In genomic region chr1:35192853-35193664, GRCh38 we compare ENCODE assay signal across 8 cellular contexts. TPM values are rescaled to one million over a fixed set of nuclear protein-coding genes. Genes with fewer than 3 reads are reported as not detected.
DNase-seq lines count a peak whose midpoint lies in the region; ATAC-seq, FAIRE-seq and TF ChIP-seq lines count a peak whose summit lies in the region.

Gene SFPQ (minus strand): TSS chr1:35193145. CDS start chr1:35193049, 96 bp downstream.

- H3K4me3 Mint-ChIP-seq in activated naive CD8-positive, alpha-beta T cell treated with anti-CD3 and anti-CD28 coated beads, Interleukin-2, amount 50 U/mL, for 24 hours = peak within 1 kb of the TSS; percentile 89

- no peaks in the 10 kb centered on the region for H3K9me3 ChIP-seq in pancreas
- H3K9me3 ChIP-seq in tibial artery = no peaks in the 10 kb centered on the region

- H3K36me3 ChIP-seq in pancreas = peaks cover 2 to 21% (median 20%) of the 10 kb centered on the region in 3 donors
- peaks cover 32 to 34% (median 32%) of the 10 kb centered on the region in 3 donors for H3K36me3 ChIP-seq in tibial artery

- peak within 1 kb of the TSS; percentile 99 to 100 (median 100) for H3K4me3 ChIP-seq in pancreas
- H3K4me3 ChIP-seq in tibial artery = peak within 1 kb of the TSS; percentile 96 to 100

- peaks cover 38% of the 10 kb centered on the region for H3K4me1 Mint-ChIP-seq in activated naive CD8-positive, alpha-beta T cell treated with anti-CD3 and anti-CD28 coated beads, Interleukin-2, amount 50 U/mL, for 24 hours

- no peaks in the 10 kb centered on the region for H3K27me3 ChIP-seq in pancreas
- H3K27me3 ChIP-seq in tibial artery = no peaks in the 10 kb centered on the region

- peak within 1 kb of the TSS; percentile 95 for H3K27ac Mint-ChIP-seq in activated naive CD8-positive, alpha-beta T cell treated with anti-CD3 and anti-CD28 coated beads, Interleukin-2, amount 50 U/mL, for 24 hours

- ATAC-seq in HG02763 (IDR thresholded peaks at IDR 0.05; ENCODE audit: unreplicated experiment) (peak; percentile 90), Right ventricle myocardium superior (ENCODE audit: poor library complexity) (peak; percentile 95), pancreas (peak; percentile 90 to 97 (median 93))
- ATAC-seq in activated naive CD8-positive, alpha-beta T cell treated with anti-CD3 and anti-CD28 coated beads, Interleukin-2, amount 50 U/mL, for 24 hours = peak; percentile 93

- H3K4me1 ChIP-seq in pancreas (peaks cover 17 to 30% (median 23%) of the 10 kb centered on the region in 3 donors), tibial artery (peaks cover 0 to 38% (median 33%) of the 10 kb centered on the region in 4 donors)

- peaks cover 2% of the 10 kb centered on the region for H3K27me3 Mint-ChIP-seq in activated naive CD8-positive, alpha-beta T cell treated with anti-CD3 and anti-CD28 coated beads, Interleukin-2, amount 50 U/mL, for 24 hours

- peak within 1 kb of the TSS; percentile 96 to 99 (median 97) for H3K27ac ChIP-seq in pancreas
- peak within 1 kb of the TSS; percentile 99 for H3K27ac ChIP-seq in tibial artery

- peak; percentile 96 for FAIRE-seq in pancreas (lab: Jason Lieb, UNC)

- 0 to 1% methylated on average over 50 of the region's 50 CpGs for WGBS in pancreas, 2 donors

- peaks cover 38% of the 10 kb centered on the region for H3K36me3 Mint-ChIP-seq in activated naive CD8-positive, alpha-beta T cell treated with anti-CD3 and anti-CD28 coated beads, Interleukin-2, amount 50 U/mL, for 24 hours (ENCODE audit: low read depth)

- peak; percentile 6 for TF ChIP-seq CTCF in GM12873 (IDR thresholded peaks at IDR 0.05; ENCODE audit: insufficient read depth, low read depth, low read length, missing control alignments)
- no peak for TF ChIP-seq CTCF in pancreas (IDR thresholded peaks at IDR 0.05)
- no peak for TF ChIP-seq CTCF in tibial artery (IDR thresholded peaks at IDR 0.05)

- intact Hi-C loops in Right ventricle myocardium superior (cut with DNase I) = no loop called here
- intact Hi-C loops in pancreas (cut with DNase I) = loop anchor here in 1 of 3 donors (10.0 kb wide), 1 partner anchor 102 kb away; no protein-coding TSS in a partner anchor
- intact Hi-C loops in tibial artery (cut with DNase I; ENCODE audit: low total_unique reads) = loop anchor here (2.0 to 5.0 kb wide), 2 partner anchors 76 to 364 kb away; partner anchors contain the start of genes KIAA0319L, NCDN and ZMYM4

- DNase-seq in NCI-H1417 treated with DMSO at 0.1 percent for 48 hours (lab: John Stamatoyannopoulos, UW) (peak; percentile 97), SW480 (ENCODE audit: low spot score) (peak; percentile 99), Right ventricle myocardium superior (peak; percentile 97), pancreas (peak; percentile 96 to 99 (median 97)), tibial artery (peak; percentile 98 to 99)
- DNase-seq in activated naive CD8-positive, alpha-beta T cell treated with anti-CD3 and anti-CD28 coated beads, Interleukin-2, amount 50 U/mL, for 24 hours = peak; percentile 94

- no peaks in the 10 kb centered on the region for H3K9me3 Mint-ChIP-seq in activated naive CD8-positive, alpha-beta T cell treated with anti-CD3 and anti-CD28 coated beads, Interleukin-2, amount 50 U/mL, for 24 hours

RNA-seq across cellular contexts. Expression of gene SFPQ, which starts in this region (rescaled TPM):
- total RNA-seq in Right ventricle myocardium superior = 78.1 TPM
- 100 to 1,000 TPM in 2 of 6 donors, 10 to 100 TPM in 4; 63.4 to 112 (median 84.7) TPM for total RNA-seq in pancreas
- 100 to 1,000 TPM; 190 to 267 TPM for polyA plus RNA-seq in pancreas

Comparison
In these comparisons a context has a peak if more than half of its experiments do, and no peak if none do; other contexts are left out.
1. Peak in every context shown above with its lines: DNase-seq, ATAC-seq, H3K4me3 ChIP-seq and H3K27ac ChIP-seq.